ENCODE assay signal across 8 cellular contexts in the genomic region with DNA sequence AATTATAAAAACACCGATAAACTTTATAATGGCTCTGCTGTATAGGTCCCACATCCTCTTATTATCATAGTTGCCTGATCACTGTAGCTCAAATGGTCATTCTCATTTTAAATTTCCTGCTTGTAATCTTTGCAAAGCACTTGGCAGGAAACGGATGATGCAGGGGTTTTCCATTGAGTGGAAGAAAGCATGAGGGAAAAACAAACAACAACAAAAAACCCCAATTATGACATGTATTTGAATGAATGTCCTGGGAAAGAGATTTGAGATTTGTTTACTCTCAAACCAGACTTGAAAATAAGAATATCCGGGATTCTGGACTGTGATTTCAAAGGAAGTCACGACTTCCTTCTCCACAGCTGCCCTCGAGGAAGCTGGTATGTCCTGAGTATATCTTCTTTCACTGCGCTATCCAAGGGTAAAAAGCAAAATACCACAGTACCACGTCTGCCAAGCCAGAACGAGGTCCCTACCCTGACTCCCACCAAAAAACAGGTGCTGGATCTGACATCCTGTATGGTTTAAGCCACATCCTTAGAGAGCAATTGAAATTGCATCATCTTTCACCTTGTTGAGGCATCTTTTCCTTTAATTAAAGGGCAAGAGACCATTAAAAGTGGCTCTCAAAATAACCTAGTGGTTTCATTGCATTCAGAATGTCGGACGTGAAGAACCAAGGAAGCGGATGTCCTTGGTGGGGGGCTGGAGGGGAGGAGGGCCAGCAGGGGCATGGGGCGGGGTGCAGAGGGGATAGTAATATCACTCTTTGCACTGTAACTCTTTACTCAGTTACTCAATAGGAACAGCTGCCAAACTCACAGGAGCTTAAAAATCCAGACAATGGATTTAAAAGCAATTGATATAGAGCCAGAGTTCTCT. TPM values are rescaled to one million over a fixed set of nuclear protein-coding genes. Genes with fewer than 3 reads are reported as not detected.
DNase-seq lines count a peak whose midpoint lies in the region; ATAC-seq and TF ChIP-seq lines count a peak whose summit lies in the region.

No MANE protein-coding gene starts in this region.

- RAD21 ChIA-PET in HCT116 (lab: Charles Lee; ENCODE audit: low non-redundant PET in 1 of 2, low total read pairs in 2 of 2, uncharacterized antibody in 2 of 2, unreplicated experiment in 2 of 2), result no interaction called here

- no peak overlapping the region for H3K9ac ChIP-seq in HCT116 (ENCODE audit: low read length)

- 23 to 28% methylated on average over 12 of the region's 12 CpGs for WGBS in testis, 2 donors

- no peaks in the 10 kb centered on the region for H4K20me1 ChIP-seq in HCT116 (ENCODE audit: insufficient read depth)

- TF ChIP-seq POLR2A in HCT116 (IDR thresholded peaks at IDR 0.05; ENCODE audit: borderline replicate concordance, extremely low read depth, insufficient read depth, insufficient read length), result no peak
- TF ChIP-seq POLR2A in testis (IDR thresholded peaks at IDR 0.05), result no peak

- H3K27me3 Mint-ChIP-seq in CD14-positive monocyte (ENCODE audit: low read depth in 3 of 3) (peaks cover 0 to 2% (median 0%) of the 10 kb centered on the region in 3 donors), nephron (ENCODE audit: low read depth) (no peaks in the 10 kb centered on the region)
- H3K27me3 Mint-ChIP-seq in T-helper 1 cell treated with Interleukin-12 subunit alpha and Interleukin-12 subunit beta and Interleukin-4 antibody, amounts not matched to agents 30 μg/mL and 1 μg/mL, for 36 hours (ENCODE audit: low read depth), result no peaks in the 10 kb centered on the region

- H3K9me3 Mint-ChIP-seq in CD14-positive monocyte, result peaks cover 6 to 12% (median 10%) of the 10 kb centered on the region in 7 donors
- H3K9me3 Mint-ChIP-seq in T-helper 1 cell treated with Interleukin-12 subunit alpha and Interleukin-12 subunit beta and Interleukin-4 antibody, amounts not matched to agents 30 μg/mL and 1 μg/mL, for 36 hours, result peaks cover 4% of the 10 kb centered on the region
- H3K9me3 Mint-ChIP-seq in nephron, result peaks cover 5% of the 10 kb centered on the region

- no peak overlapping the region for H2AFZ ChIP-seq in HCT116 (ENCODE audit: low read depth, low read length, poor library complexity, severe bottlenecking)

- H3K4me2 ChIP-seq in HCT116 (ENCODE audit: low read length), result no peak overlapping the region

- CTCF ChIA-PET in HCT116 (lab: Charles Lee), result no interaction called here

- H3K9me2 ChIP-seq in HCT116 (ENCODE audit: insufficient read depth), result no peaks in the 10 kb centered on the region

- no peaks in the 10 kb centered on the region for H3K9me3 ChIP-seq in HCT116 (ENCODE audit: control insufficient read depth in 1 of 2, insufficient read depth in 1 of 2, low read depth in 1 of 2, low read length in 2 of 2)
- H3K9me3 ChIP-seq in testis, result no peaks in the 10 kb centered on the region

- H3K27me3 ChIP-seq in HCT116 (ENCODE audit: insufficient read depth, low read length) (no peaks in the 10 kb centered on the region), testis (no peaks in the 10 kb centered on the region)

- POLR2A ChIA-PET in HCT116 (lab: Charles Lee), result no interaction called here

- H3K4me1 Mint-ChIP-seq in CD14-positive monocyte, result peaks cover 15% of the 10 kb centered on the region
- H3K4me1 Mint-ChIP-seq in T-helper 1 cell treated with Interleukin-12 subunit alpha and Interleukin-12 subunit beta and Interleukin-4 antibody, amounts not matched to agents 30 μg/mL and 1 μg/mL, for 36 hours (ENCODE audit: low read depth), result peaks cover 22% of the 10 kb centered on the region
- H3K4me1 Mint-ChIP-seq in nephron, result peaks cover 11% of the 10 kb centered on the region

- H3K4me1 ChIP-seq in HCT116 (ENCODE audit: control insufficient read depth in 1 of 2, insufficient read depth in 2 of 2, low read length in 2 of 2), result peaks cover 0 to 3% of the 10 kb centered on the region in 2 experiments; a peak in 2 of 4 replicates
- H3K4me1 ChIP-seq in testis, result no peaks in the 10 kb centered on the region

- no peaks in the 10 kb centered on the region for H3K36me3 Mint-ChIP-seq in CD14-positive monocyte
- H3K36me3 Mint-ChIP-seq in T-helper 1 cell treated with Interleukin-12 subunit alpha and Interleukin-12 subunit beta and Interleukin-4 antibody, amounts not matched to agents 30 μg/mL and 1 μg/mL, for 36 hours (ENCODE audit: low read depth), result peaks cover 2% of the 10 kb centered on the region
- no peaks in the 10 kb centered on the region for H3K36me3 Mint-ChIP-seq in nephron (ENCODE audit: low read depth)

- peak overlapping the region; percentile 90 to 98 (median 94) for H3K27ac Mint-ChIP-seq in CD14-positive monocyte
- peak overlapping the region; percentile 98 for H3K27ac Mint-ChIP-seq in T-helper 1 cell treated with Interleukin-12 subunit alpha and Interleukin-12 subunit beta and Interleukin-4 antibody, amounts not matched to agents 30 μg/mL and 1 μg/mL, for 36 hours
- peak overlapping the region; percentile 61 to 89 (median 84) for H3K27ac Mint-ChIP-seq in nephron

- intact Hi-C loops in CD14-positive monocyte (cut with micrococcal nuclease), result no loop called here
- intact Hi-C loops in HCT116 (cut with micrococcal nuclease), result no loop called here
- intact Hi-C loops in testis (cut with DNase I; ENCODE audit: low total_unique reads), result no loop called here

- TF ChIP-seq CTCF in CD14-positive monocyte (IDR thresholded peaks at IDR 0.05), result no peak
- TF ChIP-seq CTCF in HCT116 (IDR thresholded peaks at IDR 0.05 in 2 of 3, conservative IDR thresholded peaks at IDR 0.05 in 1 of 3; ENCODE audit: borderline replicate concordance in 1 of 3, insufficient read depth in 1 of 3, low read depth in 2 of 3, low read length in 2 of 3), result no peak
- no peak for TF ChIP-seq CTCF in nephron (IDR thresholded peaks at IDR 0.05; ENCODE audit: unreplicated experiment in 3 of 3)
- TF ChIP-seq CTCF in testis (IDR thresholded peaks at IDR 0.05), result no peak

- no peaks in the 10 kb centered on the region for H3K79me2 ChIP-seq in HCT116 (ENCODE audit: insufficient read depth, low read length)

- peak overlapping the region; percentile 86 to 98 for H3K4me3 Mint-ChIP-seq in CD14-positive monocyte
- peak overlapping the region; percentile 75 for H3K4me3 Mint-ChIP-seq in T-helper 1 cell treated with Interleukin-12 subunit alpha and Interleukin-12 subunit beta and Interleukin-4 antibody, amounts not matched to agents 30 μg/mL and 1 μg/mL, for 36 hours
- peak overlapping the region in 2 of 3 experiments; percentile 30 to 64 for H3K4me3 Mint-ChIP-seq in nephron

- BruUV-seq in HCT116 (replicated peaks; lab: Mats Ljungman, UMichigan), result TSS peak; percentile 60

- H3K36me3 ChIP-seq in HCT116 (ENCODE audit: control insufficient read depth in 1 of 2, insufficient read depth in 2 of 2, low read length in 2 of 2), result no peaks in the 10 kb centered on the region
- H3K36me3 ChIP-seq in testis (ENCODE audit: low read depth, missing control alignments), result no peaks in the 10 kb centered on the region

- H3K27ac ChIP-seq in HCT116 (ENCODE audit: low read depth, low read length) (no peak overlapping the region), epithelial cell of prostate (peak overlapping the region; percentile 88), testis (peak overlapping the region in 1 of 2 donors; percentile 64)

- DNase-seq in CD14-positive monocyte (ENCODE audit: low spot score) (no peak), HCT116 (ENCODE audit: low read depth, low spot score) (no peak), epithelial cell of prostate (ENCODE audit: low read depth, low spot score) (no peak), testis (no peak), T1000 (lab: John Stamatoyannopoulos, UW) (no peak)

- no peak overlapping the region for H3K4me3 ChIP-seq in HCT116 (replicated peaks in 1 of 2; ENCODE audit: low read depth in 1 of 2, low read length in 2 of 2)
- H3K4me3 ChIP-seq in testis, result no peak overlapping the region

- TF ChIP-seq RAD21 in HCT116 (IDR thresholded peaks at IDR 0.05; ENCODE audit: low read depth), result no peak

- ATAC-seq in HCT116, result no peak
- no peak for ATAC-seq in GM18907 (IDR thresholded peaks at IDR 0.05; ENCODE audit: unreplicated experiment)

TF ChIP-seq in HCT116, 20 proteins besides CTCF, POLR2A, EP300 and RAD21:
- TF ChIP-seq ZNF274 (IDR thresholded peaks at IDR 0.05; ENCODE audit: low read depth, low read length) (no peak), ZFX (IDR thresholded peaks at IDR 0.05) (no peak), CEBPB (IDR thresholded peaks at IDR 0.05; ENCODE audit: low read depth) (peak; percentile 67), YY1 (IDR thresholded peaks at IDR 0.05; ENCODE audit: extremely low read depth, insufficient replicate concordance, low read depth, low read length) (no peak), JUND (IDR thresholded peaks at IDR 0.05) (no peak), SIN3A (IDR thresholded peaks at IDR 0.05; ENCODE audit: low read depth) (no peak), CBX3 (IDR thresholded peaks at IDR 0.05; ENCODE audit: low read depth) (no peak), ELF1 (IDR thresholded peaks at IDR 0.05; ENCODE audit: borderline replicate concordance, low read depth) (no peak)
- TF ChIP-seq, protein P1, sequence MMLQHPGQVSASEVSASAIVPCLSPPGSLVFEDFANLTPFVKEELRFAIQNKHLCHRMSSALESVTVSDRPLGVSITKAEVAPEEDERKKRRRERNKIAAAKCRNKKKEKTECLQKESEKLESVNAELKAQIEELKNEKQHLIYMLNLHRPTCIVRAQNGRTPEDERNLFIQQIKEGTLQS (IDR thresholded peaks at IDR 0.05), result peak; percentile 59; the same call in 1 of the 2 replicates
- TF ChIP-seq, protein P2, sequence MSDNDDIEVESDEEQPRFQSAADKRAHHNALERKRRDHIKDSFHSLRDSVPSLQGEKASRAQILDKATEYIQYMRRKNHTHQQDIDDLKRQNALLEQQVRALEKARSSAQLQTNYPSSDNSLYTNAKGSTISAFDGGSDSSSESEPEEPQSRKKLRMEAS (IDR thresholded peaks at IDR 0.05), result peak; percentile 77

RNA-seq across cellular contexts. Expression of a gene that starts 13.5 kb away (rescaled TPM):
- polyA plus RNA-seq in CD14-positive monocyte (1 to 10 TPM; 3.7 to 4.0 TPM), testis (ENCODE audit: insufficient read depth, low read depth, low replicate concordance) (31.7 TPM)
- total RNA-seq in HCT116 (2021; ENCODE audit: unreplicated experiment) (28.1 TPM), testis (10 to 100 TPM; 20.7 to 36.8 TPM)
- 7.9 and 17.1 TPM in 2 replicates for polyA plus RNA-seq in HCT116 (2012)

RNA-seq across cellular contexts. Expression of a gene that starts 16.7 kb away (rescaled TPM):
- polyA plus RNA-seq in CD14-positive monocyte (10 to 100 TPM; 64.5 to 71.1 TPM), testis (ENCODE audit: insufficient read depth, low read depth, low replicate concordance) (26.1 TPM)
- total RNA-seq in HCT116 (2021; ENCODE audit: unreplicated experiment) (52.3 TPM), testis (10 to 100 TPM; 27.6 to 29.6 TPM)
- 32.9 and 35.7 TPM in 2 replicates for polyA plus RNA-seq in HCT116 (2012)
